Comparison of ENCODE assay signal across 1 cellular context in the genomic region with DNA sequence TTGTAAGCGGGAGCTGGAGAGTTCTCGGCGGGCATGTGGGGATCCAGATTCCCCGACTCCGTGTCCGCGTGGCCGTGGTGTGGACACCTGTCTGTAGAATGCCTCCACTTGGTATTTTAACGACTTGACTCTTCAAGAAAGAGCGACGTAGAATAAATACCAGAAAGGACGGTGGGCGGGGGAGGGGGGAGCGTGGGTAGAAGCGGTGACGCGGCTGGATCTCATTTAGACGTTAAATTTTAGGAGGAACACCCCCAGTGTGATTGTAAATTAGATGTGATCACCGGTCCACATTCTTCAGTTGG.
TF ChIP-seq lines count a peak whose summit lies in the region.

No MANE protein-coding gene starts in this region.

TF ChIP-seq in GM12878, 131 proteins besides CTCF, POLR2A, EP300 and RAD21:
- no peak for TF ChIP-seq TARDBP (IDR thresholded peaks at IDR 0.05; ENCODE audit: borderline replicate concordance)
- TF ChIP-seq CBFB (IDR thresholded peaks at IDR 0.05; ENCODE audit: low read depth) = no peak
- no peak for TF ChIP-seq NBN (IDR thresholded peaks at IDR 0.05)
- TF ChIP-seq, protein P1, sequence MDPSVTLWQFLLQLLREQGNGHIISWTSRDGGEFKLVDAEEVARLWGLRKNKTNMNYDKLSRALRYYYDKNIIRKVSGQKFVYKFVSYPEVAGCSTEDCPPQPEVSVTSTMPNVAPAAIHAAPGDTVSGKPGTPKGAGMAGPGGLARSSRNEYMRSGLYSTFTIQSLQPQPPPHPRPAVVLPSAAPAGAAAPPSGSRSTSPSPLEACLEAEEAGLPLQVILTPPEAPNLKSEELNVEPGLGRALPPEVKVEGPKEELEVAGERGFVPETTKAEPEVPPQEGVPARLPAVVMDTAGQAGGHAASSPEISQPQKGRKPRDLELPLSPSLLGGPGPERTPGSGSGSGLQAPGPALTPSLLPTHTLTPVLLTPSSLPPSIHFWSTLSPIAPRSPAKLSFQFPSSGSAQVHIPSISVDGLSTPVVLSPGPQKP (IDR thresholded peaks at IDR 0.05; ENCODE audit: low read depth, low read length) = no peak
TF ChIP-seq in GM12878: peak in this region for 0.
